In the genomic region with DNA sequence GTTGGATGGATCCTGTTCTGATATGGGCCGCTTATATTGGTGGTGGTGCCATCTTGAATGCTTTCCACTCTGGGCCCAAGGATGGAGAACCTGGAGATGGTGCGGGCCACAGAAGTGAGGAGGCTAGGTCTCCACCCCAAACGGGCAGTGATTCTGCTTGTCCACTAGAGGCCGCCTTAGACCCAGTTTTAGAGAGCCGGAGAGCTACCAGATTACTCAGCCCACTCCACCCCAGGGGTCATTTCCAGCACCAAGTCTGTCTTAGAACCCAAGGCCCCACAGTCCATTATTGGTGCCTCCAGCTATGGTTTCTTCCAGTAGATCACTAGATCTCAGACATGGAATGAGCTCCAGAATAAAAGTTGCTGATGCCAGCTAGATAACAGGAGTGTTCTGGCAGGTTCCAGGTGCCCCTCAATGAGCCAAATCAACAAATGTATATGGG, we compare ENCODE assay signal across 1 cellular context.
TF ChIP-seq lines count a peak whose summit lies in the region.

No MANE protein-coding gene starts in this region.

TF ChIP-seq in SK-N-SH, 30 proteins besides CTCF, POLR2A, EP300 and RAD21 (continued from another document):
- TF ChIP-seq, protein P1, sequence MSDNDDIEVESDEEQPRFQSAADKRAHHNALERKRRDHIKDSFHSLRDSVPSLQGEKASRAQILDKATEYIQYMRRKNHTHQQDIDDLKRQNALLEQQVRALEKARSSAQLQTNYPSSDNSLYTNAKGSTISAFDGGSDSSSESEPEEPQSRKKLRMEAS (IDR thresholded peaks at IDR 0.05; ENCODE audit: low read depth): no peak
- TF ChIP-seq SMC3 (IDR thresholded peaks at IDR 0.05; ENCODE audit: low read depth, low read length): peak; percentile 96
TF ChIP-seq in SK-N-SH: peak in this region for 3.
